35 cellular contexts compared by ENCODE assay signal in the genomic region with DNA sequence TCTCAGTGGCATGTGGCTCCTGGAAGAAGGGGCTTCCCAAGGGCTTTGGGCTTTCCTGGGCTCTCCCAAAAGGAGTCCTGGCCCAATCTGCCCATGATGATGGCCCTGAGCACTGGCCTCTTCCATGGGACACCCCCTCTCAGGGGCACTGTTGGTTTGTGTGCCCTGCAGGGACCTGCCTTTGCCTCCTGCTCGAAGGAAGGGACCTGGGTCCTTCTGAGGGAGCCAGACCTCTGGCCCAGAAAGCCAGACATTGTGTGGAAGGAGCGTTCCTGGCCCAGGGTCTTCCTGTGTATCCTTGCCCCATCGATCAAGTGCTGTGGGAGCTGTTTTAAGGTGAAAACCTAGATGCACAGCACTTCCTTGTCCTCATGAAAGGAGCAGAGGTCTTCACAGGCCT.
A peak's percentile ranks its signal among the peaks of the same experiment; 100 is the strongest.
DNase-seq lines count a peak whose midpoint lies in the region; ATAC-seq and TF ChIP-seq lines count a peak whose summit lies in the region.
"Had no signal": no experiment of that assay in that cellular context is flagged by ENCODE, and none has a peak within 500 bp of the region (broad histone marks: within the 10 kb centered on the region; RNA-seq: fewer than 3 reads in every experiment).

No MANE protein-coding gene starts in this region.

- H3K9me3 ChIP-seq in spleen (peaks cover 0 to 98% (median 90%) of the 10 kb centered on the region in 8 donors), ovary (no peaks in the 10 kb centered on the region)
- H3K9me3 ChIP-seq: Caco-2 had no signal

- intact Hi-C loops in posterior vena cava (cut with DNase I), result no loop called here
- intact Hi-C loops in spleen (cut with DNase I; ENCODE audit: low total_unique reads), result no loop called here
- intact Hi-C loops in ovary (cut with DNase I), result no loop called here

- TF ChIP-seq CTCF in chondrocyte (IDR thresholded peaks at IDR 0.05) (no peak), spleen (IDR thresholded peaks at IDR 0.05 in 8 of 11, conservative IDR thresholded peaks at IDR 0.05 in 3 of 11) (no peak), ovary (IDR thresholded peaks at IDR 0.05) (no peak)

- TF ChIP-seq POLR2A in spleen (IDR thresholded peaks at IDR 0.05) (no peak), ovary (IDR thresholded peaks at IDR 0.05) (no peak)

- H3K9me3 Mint-ChIP-seq in chondrocyte (ENCODE audit: low read depth), result peaks cover 64% of the 10 kb centered on the region

- no peak for TF ChIP-seq EP300 in ovary (IDR thresholded peaks at IDR 0.05)

- H3K27me3 Mint-ChIP-seq in chondrocyte (ENCODE audit: low read depth), result no peaks in the 10 kb centered on the region
- H3K27me3 Mint-ChIP-seq: B cell; CD4-positive, alpha-beta memory T cell; CD4-positive, alpha-beta T cell; CD4-positive, CD25-positive, alpha-beta regulatory T cell; CD8-positive, alpha-beta memory T cell had no signal

- ATAC-seq in GM19351 (IDR thresholded peaks at IDR 0.05; ENCODE audit: unreplicated experiment), result no peak
- ATAC-seq: A549; CD8-positive, alpha-beta T cell had no signal

- H3K36me3 ChIP-seq in H7 (replicated peaks; ENCODE audit: control insufficient read depth, insufficient read depth, low read length) (no peaks in the 10 kb centered on the region), spleen (no peaks in the 10 kb centered on the region), ovary (no peaks in the 10 kb centered on the region)
- H3K36me3 ChIP-seq: BE2C; BLaER1; BLaER1 treated with 17β-estradiol and CSF1 and Interleukin-3, amounts not matched to agents 10 nM and 100 nM had no signal

- H3K4me3 Mint-ChIP-seq in chondrocyte (ENCODE audit: unreplicated experiment), result no peak overlapping the region
- H3K4me3 Mint-ChIP-seq: B cell; CD14-positive monocyte; CD4-positive, alpha-beta memory T cell; CD4-positive, alpha-beta T cell; CD4-positive, CD25-positive, alpha-beta regulatory T cell; CD8-positive, alpha-beta memory T cell; CD8-positive, alpha-beta T cell had no signal

- H3K36me3 Mint-ChIP-seq in chondrocyte (ENCODE audit: low read depth), result no peaks in the 10 kb centered on the region
- H3K36me3 Mint-ChIP-seq: CD14-positive monocyte; CD4-positive, CD25-positive, alpha-beta regulatory T cell; CD8-positive, alpha-beta memory T cell; CD8-positive, alpha-beta T cell had no signal

- H3K4me3 ChIP-seq in H7 (ENCODE audit: insufficient read depth, low read depth, low read length) (no peak overlapping the region), spleen (no peak overlapping the region), ovary (no peak overlapping the region)
- H3K4me3 ChIP-seq: A549; BLaER1; BLaER1 treated with 17β-estradiol and CSF1 and Interleukin-3, amounts not matched to agents 10 nM and 100 nM had no signal

- no peak overlapping the region for H3K27ac Mint-ChIP-seq in chondrocyte (ENCODE audit: unreplicated experiment)
- H3K27ac Mint-ChIP-seq: B cell; CD14-positive monocyte; CD4-positive, alpha-beta memory T cell; CD4-positive, alpha-beta T cell; CD4-positive, CD25-positive, alpha-beta regulatory T cell; CD8-positive, alpha-beta memory T cell; CD8-positive, alpha-beta T cell had no signal

- 0 to 60% (median 40%) methylated on average over 1 to 3 of the region's 3 CpGs for WGBS in spleen, 5 donors
- WGBS in ovary, 3 donors, result 37 to 44% (median 37%) methylated on average over 3 of the region's 3 CpGs

- no peaks in the 10 kb centered on the region for H3K4me1 Mint-ChIP-seq in chondrocyte (ENCODE audit: low read depth)
- H3K4me1 Mint-ChIP-seq: B cell; CD14-positive monocyte; CD4-positive, CD25-positive, alpha-beta regulatory T cell; CD8-positive, alpha-beta memory T cell had no signal

- DNase-seq in H7, result peak; percentile 1
- peak; percentile 56 for DNase-seq in chondrocyte (ENCODE audit: low spot score)
- DNase-seq in posterior vena cava (ENCODE audit: low spot score), result peak; percentile 46
- peak; percentile 35 for DNase-seq in spleen
- DNase-seq in central memory CD4-positive, alpha-beta T cell, result no peak
- no peak for DNase-seq in ovary
- no peak for DNase-seq in anterior cingulate cortex (lab: John Stamatoyannopoulos, UW)
- DNase-seq: 8988T; ACHN; AML-193; BE2C; C1 segment of cervical spinal cord; Caco-2; Calu3; CD4-positive, alpha-beta memory T cell; CD4-positive, alpha-beta T cell; CD4-positive, CD25-positive, alpha-beta regulatory T cell; CD8-positive, alpha-beta memory T cell; COR-L47; DMS 273 treated with DMSO at 0.1 percent for 48 hours; DMS153; DMS53; DMS79; DMS79 treated with DMSO at 0.1 percent for 48 hours; DND-41; EL had no signal

- H3K27ac ChIP-seq in spleen, result no peak overlapping the region
- no peak overlapping the region for H3K27ac ChIP-seq in ovary
- H3K27ac ChIP-seq: 22Rv1; A549; BLaER1; BLaER1 treated with 17β-estradiol and CSF1 and Interleukin-3, amounts not matched to agents 10 nM and 100 nM; C4-2B had no signal

- H3K27me3 ChIP-seq in H7 (ENCODE audit: control insufficient read depth, insufficient read depth, low read length) (no peaks in the 10 kb centered on the region), spleen (replicated peaks in 1 of 7) (no peaks in the 10 kb centered on the region), ovary (no peaks in the 10 kb centered on the region)
- H3K27me3 ChIP-seq: BE2C; BLaER1; BLaER1 treated with 17β-estradiol and CSF1 and Interleukin-3, amounts not matched to agents 10 nM and 100 nM had no signal

- H3K4me1 ChIP-seq in spleen (no peaks in the 10 kb centered on the region), ovary (ENCODE audit: insufficient read depth) (no peaks in the 10 kb centered on the region)
- H3K4me1 ChIP-seq: A549; BE2C; BLaER1; BLaER1 treated with 17β-estradiol and CSF1 and Interleukin-3, amounts not matched to agents 10 nM and 100 nM; Caco-2 had no signal

Comparison
In these comparisons a context has a peak if more than half of its experiments do, and no peak if none do; other contexts are left out.
1. DNase-seq: peak in H7 (single experiment), chondrocyte (single experiment), posterior vena cava (single experiment) and spleen (single experiment); none in central memory CD4-positive, alpha-beta T cell (single experiment), ovary (0 of 5) and anterior cingulate cortex (0 of 58).